8 cellular contexts compared by ENCODE assay signal in the genomic region with DNA sequence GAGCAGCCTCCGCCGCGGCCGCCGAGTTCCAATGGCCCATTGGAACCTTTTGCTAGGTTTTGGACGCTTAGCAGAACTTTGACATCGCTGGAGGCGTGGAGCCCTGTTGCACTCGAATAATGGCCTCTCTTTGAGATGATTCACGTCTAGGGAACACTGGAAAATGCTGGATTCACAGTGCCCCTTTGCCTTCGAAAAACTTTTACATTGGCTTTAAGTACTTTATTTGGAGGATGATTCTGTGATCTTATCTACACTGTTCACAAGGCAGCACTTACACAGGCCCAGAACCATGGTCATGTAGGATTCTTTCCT. TPM values are rescaled to one million over a fixed set of nuclear protein-coding genes. Genes with fewer than 3 reads are reported as not detected.
A peak's percentile ranks its signal among the peaks of the same experiment; 100 is the strongest.
DNase-seq lines count a peak whose midpoint lies in the region; ATAC-seq and TF ChIP-seq lines count a peak whose summit lies in the region.

No MANE protein-coding gene starts in this region.

- peak overlapping the region; percentile 76 for H2AFZ ChIP-seq in ACC112 (ENCODE audit: low read length, unreplicated experiment)

- CTCF ChIA-PET in activated naive CD4-positive, alpha-beta T cell treated with anti-CD3 and anti-CD28 coated beads, Interleukin-2, amount 10 ng/mL, durations not matched to agents 7 days and 5 days (lab: Charles Lee) = no interaction called here

- H3K79me2 ChIP-seq in ACC112 (ENCODE audit: control insufficient read depth, insufficient read depth, low read length, unreplicated experiment) = no peaks in the 10 kb centered on the region

- H3K27ac ChIP-seq in ACC112 (ENCODE audit: low read depth, low read length) = peak overlapping the region; percentile 40
- H3K27ac ChIP-seq in HUES64 (ENCODE audit: low read depth, low read length) = no peak overlapping the region
- H3K27ac ChIP-seq in dorsolateral prefrontal cortex = peak overlapping the region in 40 of 59 donors; percentile 2 to 89 (median 64)

- ATAC-seq in sciatic nerve (no peak), HG03196 (IDR thresholded peaks at IDR 0.05; ENCODE audit: unreplicated experiment) (no peak)

- no peaks in the 10 kb centered on the region for H3K36me3 ChIP-seq in ACC112 (ENCODE audit: insufficient read depth, low read length)
- no peaks in the 10 kb centered on the region for H3K36me3 ChIP-seq in HUES64 (ENCODE audit: insufficient read depth, low read length)
- no peaks in the 10 kb centered on the region for H3K36me3 ChIP-seq in mucosa of stomach (ENCODE audit: control insufficient read depth, insufficient read depth, low read length)

- DNase-seq in dorsolateral prefrontal cortex (no peak), sciatic nerve (ENCODE audit: low spot score) (no peak), NCI-H2227 (lab: John Stamatoyannopoulos, UW; ENCODE audit: unreplicated experiment) (no peak)
- DNase-seq in activated naive CD4-positive, alpha-beta T cell treated with anti-CD3 and anti-CD28 coated beads, Interleukin-2, amount 10 ng/mL, durations not matched to agents 7 days and 5 days = no peak

- H3K27me3 ChIP-seq in ACC112 (ENCODE audit: insufficient read depth, low read length) (no peaks in the 10 kb centered on the region), HUES64 (ENCODE audit: insufficient read depth, low read length) (peaks cover 70% of the 10 kb centered on the region), dorsolateral prefrontal cortex (peaks cover 0 to 54% (median 27%) of the 10 kb centered on the region in 45 donors), mucosa of stomach (ENCODE audit: control insufficient read depth, insufficient read depth, low read length) (peaks cover 6% of the 10 kb centered on the region)

- H3K4me3 ChIP-seq in ACC112 (ENCODE audit: low read depth, low read length) = peak overlapping the region; percentile 86
- peak overlapping the region; percentile 65 for H3K4me3 ChIP-seq in HUES64 (ENCODE audit: low read length)
- H3K4me3 ChIP-seq in dorsolateral prefrontal cortex = peak overlapping the region; percentile 50 to 84 (median 70)
- H3K4me3 ChIP-seq in mucosa of stomach (ENCODE audit: low read length) = peak overlapping the region; percentile 73

- no peak overlapping the region for H3K4me3 Mint-ChIP-seq in activated naive CD4-positive, alpha-beta T cell treated with anti-CD3 and anti-CD28 coated beads, Interleukin-2, amount 10 ng/mL, durations not matched to agents 7 days and 5 days

- no peak for TF ChIP-seq CTCF in dorsolateral prefrontal cortex (IDR thresholded peaks at IDR 0.05 in 54 of 56, conservative IDR thresholded peaks at IDR 0.05 in 2 of 56; ENCODE audit: low read depth in 1 of 56, partially characterized antibody in 56 of 56)

- H3K4me1 ChIP-seq in ACC112 (ENCODE audit: control insufficient read depth, insufficient read depth, low read length, unreplicated experiment) (no peaks in the 10 kb centered on the region), HUES64 (ENCODE audit: insufficient read depth, low read length) (no peaks in the 10 kb centered on the region; the same call in 1 of the 2 replicates), mucosa of stomach (ENCODE audit: control insufficient read depth, insufficient read depth, low read length) (peaks cover 3% of the 10 kb centered on the region)

- H3K36me3 Mint-ChIP-seq in activated naive CD4-positive, alpha-beta T cell treated with anti-CD3 and anti-CD28 coated beads, Interleukin-2, amount 10 ng/mL, durations not matched to agents 7 days and 5 days = no peaks in the 10 kb centered on the region

- H3K27ac Mint-ChIP-seq in activated naive CD4-positive, alpha-beta T cell treated with anti-CD3 and anti-CD28 coated beads, Interleukin-2, amount 10 ng/mL, durations not matched to agents 7 days and 5 days = no peak overlapping the region

- H3K9me3 ChIP-seq in HUES64 (ENCODE audit: insufficient read depth, low read depth, low read length) (no peaks in the 10 kb centered on the region), mucosa of stomach (ENCODE audit: control insufficient read depth, low read length) (no peaks in the 10 kb centered on the region)

- no peaks in the 10 kb centered on the region for H3K9me3 Mint-ChIP-seq in activated naive CD4-positive, alpha-beta T cell treated with anti-CD3 and anti-CD28 coated beads, Interleukin-2, amount 10 ng/mL, durations not matched to agents 7 days and 5 days

- peaks cover 54% of the 10 kb centered on the region for H3K27me3 Mint-ChIP-seq in activated naive CD4-positive, alpha-beta T cell treated with anti-CD3 and anti-CD28 coated beads, Interleukin-2, amount 10 ng/mL, durations not matched to agents 7 days and 5 days

- WGBS in HUES64 = 2% methylated on average over 11 of the region's 11 CpGs

- H3K9ac ChIP-seq in HUES64 (ENCODE audit: low read depth, low read length) = no peak overlapping the region; the same call in 1 of the 2 replicates
- H3K9ac ChIP-seq in mucosa of stomach (ENCODE audit: low read length) = peak overlapping the region; percentile 72

- H3K4me1 Mint-ChIP-seq in activated naive CD4-positive, alpha-beta T cell treated with anti-CD3 and anti-CD28 coated beads, Interleukin-2, amount 10 ng/mL, durations not matched to agents 7 days and 5 days = peaks cover 8% of the 10 kb centered on the region

- intact Hi-C loops in dorsolateral prefrontal cortex (cut with DNase I) (no loop called here), sciatic nerve (cut with DNase I) (no loop called here)

RNA-seq across cellular contexts. Expression of gene PPIC, which starts 0.5 kb away (rescaled TPM):
- 4.6 TPM for polyA plus RNA-seq in HUES64 (2013, experiment 1 of 2)
- polyA plus RNA-seq in HUES64 (2013, experiment 2 of 2) = 4.2 TPM
- total RNA-seq in dorsolateral prefrontal cortex (10 to 100 TPM in 4 of 120 experiments, 1 to 10 TPM in 116; 1.0 to 10.4 (median 4.0) TPM), sciatic nerve (25.1 TPM)

RNA-seq across cellular contexts. Expression of gene PRDM6, which starts 52.0 kb away (rescaled TPM):
- polyA plus RNA-seq in HUES64 (2013, experiment 1 of 2) = 0.35 TPM
- polyA plus RNA-seq in HUES64 (2013, experiment 2 of 2) = not detected
- total RNA-seq in dorsolateral prefrontal cortex (1 to 10 TPM in 79 of 120 experiments, under 1 TPM in 41; 0.27 to 7.8 (median 1.4) TPM), sciatic nerve (2.1 TPM)
